Comparison of ENCODE assay signal across 27 cellular contexts in genomic region chr3:172352786-172353185, GRCh38.
"Had no signal": no experiment of that assay in that cellular context is flagged by ENCODE, and none has a peak within 500 bp of the region (broad histone marks: within the 10 kb centered on the region; RNA-seq: fewer than 3 reads in every experiment).

No MANE protein-coding gene starts in this region.

- DNase-seq: heart left ventricle; hypothalamus; immature natural killer cell; kidney; left ventricle myocardium inferior; mesendoderm; naive B cell; ovary; spleen; stimulated activated CD4-positive, alpha-beta T cell treated with anti-CD3 and anti-CD28 coated beads, Interleukin-4, amount 100 ng/mL, for 24 hours; stimulated activated naive CD4-positive, alpha-beta T cell; stomach; testis; thyroid gland; transverse colon; upper lobe of left lung had no signal

- H3K9me3 ChIP-seq: heart left ventricle, left ventricle myocardium inferior, ovary, right atrium auricular region, spleen, stomach, testis, thyroid gland, transverse colon, upper lobe of left lung, vagina had no signal

- H3K4me1 ChIP-seq: neural progenitor cell had no signal

- H3K9me3 Mint-ChIP-seq: immature natural killer cell; naive B cell; nephron; neural progenitor cell; stimulated activated effector memory CD8-positive, alpha-beta T cell treated with anti-CD3 and anti-CD28 coated beads, Interleukin-12 subunit alpha, Interleukin-12 subunit beta, amount 100 ng/mL, for 72 hours had no signal

- H3K27ac Mint-ChIP-seq: mesothelial cell of epicardium; naive B cell; nephron; neural progenitor cell; progenitor cell of endocrine pancreas; stimulated activated effector memory CD8-positive, alpha-beta T cell treated with anti-CD3 and anti-CD28 coated beads, Interleukin-12 subunit alpha, Interleukin-12 subunit beta, amount 100 ng/mL, for 72 hours had no signal

- ATAC-seq: heart left ventricle; sciatic nerve; stimulated activated effector memory CD8-positive, alpha-beta T cell treated with anti-CD3 and anti-CD28 coated beads, Interleukin-12 subunit alpha, Interleukin-12 subunit beta, amount 100 ng/mL, for 72 hours had no signal

- H3K4me3 Mint-ChIP-seq: immature natural killer cell; mesothelial cell of epicardium; naive B cell; nephron; neural progenitor cell; stimulated activated effector memory CD8-positive, alpha-beta T cell treated with anti-CD3 and anti-CD28 coated beads, Interleukin-12 subunit alpha, Interleukin-12 subunit beta, amount 100 ng/mL, for 72 hours had no signal

- H3K27me3 ChIP-seq: heart left ventricle, neural progenitor cell, ovary, right atrium auricular region, spleen, stomach, testis, thyroid gland, transverse colon, upper lobe of left lung, vagina had no signal

- H3K36me3 ChIP-seq: neural progenitor cell, ovary had no signal

- H3K4me1 Mint-ChIP-seq: naive B cell; neural progenitor cell; stimulated activated effector memory CD8-positive, alpha-beta T cell treated with anti-CD3 and anti-CD28 coated beads, Interleukin-12 subunit alpha, Interleukin-12 subunit beta, amount 100 ng/mL, for 72 hours had no signal

- FAIRE-seq: islet of Langerhans, kidney had no signal

- H3K4me3 ChIP-seq: heart left ventricle, left ventricle myocardium inferior, lung, neural progenitor cell, ovary, right atrium auricular region, skin epidermis, spleen, stomach, testis, thyroid gland, transverse colon, upper lobe of left lung, vagina had no signal

- H3K27me3 Mint-ChIP-seq: naive B cell, progenitor cell of endocrine pancreas had no signal

- H3K27ac ChIP-seq: heart left ventricle, left ventricle myocardium inferior, neural progenitor cell, ovary, right atrium auricular region, skin epidermis, spleen, stomach, thyroid gland, transverse colon, upper lobe of left lung, vagina had no signal
